ENCODE assay signal across 13 cellular contexts in genomic region chr9:118438805-118439204, GRCh38.
DNase-seq lines count a peak whose midpoint lies in the region; ATAC-seq and TF ChIP-seq lines count a peak whose summit lies in the region.
"Had no signal": no experiment of that assay in that cellular context is flagged by ENCODE, and none has a peak within 500 bp of the region (broad histone marks: within the 10 kb centered on the region; RNA-seq: fewer than 3 reads in every experiment).

No MANE protein-coding gene starts in this region.

- no peaks in the 10 kb centered on the region for H3K9me3 Mint-ChIP-seq in neural progenitor cell

- no peak for TF ChIP-seq POLR2A in Peyer's patch (IDR thresholded peaks at IDR 0.05)

- H3K4me2 ChIP-seq in neural progenitor cell: peak overlapping the region; percentile 31
- H3K4me2 ChIP-seq: A549 had no signal

- no peaks in the 10 kb centered on the region for H3K36me3 Mint-ChIP-seq in neural progenitor cell
- H3K36me3 Mint-ChIP-seq: CD4-positive, CD25-positive, alpha-beta regulatory T cell had no signal

- H3K27me3 Mint-ChIP-seq in neural progenitor cell (ENCODE audit: insufficient read depth, low read depth): no peaks in the 10 kb centered on the region
- H3K27me3 Mint-ChIP-seq: CD4-positive, CD25-positive, alpha-beta regulatory T cell had no signal

- H3K4me3 Mint-ChIP-seq in neural progenitor cell: no peak overlapping the region
- H3K4me3 Mint-ChIP-seq: CD4-positive, CD25-positive, alpha-beta regulatory T cell had no signal

- peaks cover 14% of the 10 kb centered on the region for H3F3A ChIP-seq in neural progenitor cell (ENCODE audit: low read depth)

- H3K36me3 ChIP-seq in Peyer's patch (no peaks in the 10 kb centered on the region), neural progenitor cell (no peaks in the 10 kb centered on the region)

- POLR2A ChIA-PET in HEK293T (lab: Yijun Ruan, JAX): no interaction called here

- CTCF ChIA-PET in HEK293T (lab: Yijun Ruan, JAX): no interaction called here

- intact Hi-C loops in left colon (cut with DNase I, micrococcal nuclease): no loop called here

- no peaks in the 10 kb centered on the region for H4K20me1 ChIP-seq in neural progenitor cell (ENCODE audit: low read depth)

- H3K4me1 ChIP-seq in Peyer's patch (no peaks in the 10 kb centered on the region), neural progenitor cell (peaks cover 16% of the 10 kb centered on the region)
- H3K4me1 ChIP-seq: A549 had no signal

- ATAC-seq in left colon (peak; percentile 98), GM19452 (IDR thresholded peaks at IDR 0.05; ENCODE audit: unreplicated experiment) (no peak), HG03432 (IDR thresholded peaks at IDR 0.05; ENCODE audit: unreplicated experiment) (no peak)
- ATAC-seq: A549, HCT116, K562 had no signal

- H3K27ac ChIP-seq in Peyer's patch (peak overlapping the region in 3 of 4 donors; percentile 26 to 87 (median 56)), neural progenitor cell (peak overlapping the region; percentile 72)
- H3K27ac ChIP-seq: A549 had no signal

- H3K27ac Mint-ChIP-seq in neural progenitor cell: no peak overlapping the region

- H3K4me1 Mint-ChIP-seq in neural progenitor cell: peaks cover 12% of the 10 kb centered on the region
- H3K4me1 Mint-ChIP-seq: CD4-positive, CD25-positive, alpha-beta regulatory T cell had no signal

- H2AFZ ChIP-seq in neural progenitor cell (replicated peaks): peak overlapping the region; percentile 12

- no peaks in the 10 kb centered on the region for H3K79me2 ChIP-seq in neural progenitor cell (ENCODE audit: low read depth)

- H3K27me3 ChIP-seq in Peyer's patch (no peaks in the 10 kb centered on the region), neural progenitor cell (no peaks in the 10 kb centered on the region)

- TF ChIP-seq CTCF in Peyer's patch (IDR thresholded peaks at IDR 0.05): no peak
- TF ChIP-seq CTCF in neural progenitor cell (IDR thresholded peaks at IDR 0.05): no peak

- no peak for DNase-seq in Peyer's patch
- DNase-seq in left colon: no peak
- DNase-seq in neural progenitor cell (ENCODE audit: low spot score): no peak
- no peak for DNase-seq in HEK293T (ENCODE audit: extremely low spot score)
- no peak for DNase-seq in ecto neural progenitor cell (ENCODE audit: low spot score)
- DNase-seq: CD4-positive, CD25-positive, alpha-beta regulatory T cell; DMS 273 treated with DMSO at 0.1 percent for 48 hours; DMS79 had no signal

- H3K9ac ChIP-seq in neural progenitor cell: no peak overlapping the region

- H3K4me3 ChIP-seq in Peyer's patch (peak overlapping the region in 1 of 4 donors; percentile 39), neural progenitor cell (no peak overlapping the region)
- H3K4me3 ChIP-seq: A549, K562 had no signal

- H3K9me3 ChIP-seq in Peyer's patch (no peaks in the 10 kb centered on the region), neural progenitor cell (ENCODE audit: low read depth) (no peaks in the 10 kb centered on the region)
- H3K9me3 ChIP-seq: A549 had no signal

TF ChIP-seq in HEK293T, 16 proteins besides CTCF, POLR2A, EP300 and RAD21:
- TF ChIP-seq BHLHE40 (IDR thresholded peaks at IDR 0.05; ENCODE audit: borderline replicate concordance) (no peak), L3MBTL2 (conservative IDR thresholded peaks at IDR 0.05) (no peak), LEF1 (IDR thresholded peaks at IDR 0.05; ENCODE audit: borderline replicate concordance) (no peak), FOXA1 (IDR thresholded peaks at IDR 0.05) (no peak), HDGF (IDR thresholded peaks at IDR 0.05; ENCODE audit: borderline replicate concordance) (no peak)
